In the genomic region with DNA sequence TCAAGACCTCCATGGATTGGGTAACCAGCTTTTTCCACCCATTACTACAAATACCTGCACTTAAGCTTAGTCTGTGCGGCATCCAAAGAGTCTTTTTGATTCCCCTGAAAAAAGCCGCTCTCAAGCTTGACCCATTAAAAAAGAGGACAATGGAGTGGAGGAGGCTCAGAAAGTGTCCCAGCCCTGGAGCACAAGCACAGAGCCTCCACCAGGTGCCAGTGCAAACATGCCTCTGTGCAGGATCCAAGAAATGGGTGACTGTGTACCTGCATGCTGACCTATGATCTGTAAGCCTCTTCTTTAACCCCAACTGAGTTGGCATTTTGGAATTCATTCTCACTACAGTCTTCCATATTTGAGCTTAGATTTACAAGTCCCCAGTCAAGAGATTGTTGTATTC, we compare ENCODE assay signal across 16 cellular contexts.
A peak's percentile ranks its signal among the peaks of the same experiment; 100 is the strongest.
DNase-seq lines count a peak whose midpoint lies in the region; TF ChIP-seq lines count a peak whose summit lies in the region.
"Had no signal": no experiment of that assay in that cellular context is flagged by ENCODE, and none has a peak within 500 bp of the region (broad histone marks: within the 10 kb centered on the region; RNA-seq: fewer than 3 reads in every experiment).

No MANE protein-coding gene starts in this region.

- peak; percentile 9 for DNase-seq in activated CD4-positive, alpha-beta T cell treated with anti-CD3 and anti-CD28 coated beads for 48 hours
- DNase-seq in activated CD4-positive, alpha-beta T cell treated with anti-CD3 and anti-CD28 coated beads, Interleukin-2, amount 50 U/mL, for 48 hours = no peak
- DNase-seq in BE2C = no peak
- peak; percentile 1 for DNase-seq in GM12865 (ENCODE audit: low read depth)
- no peak for DNase-seq in choroid plexus epithelial cell (ENCODE audit: low read depth)
- DNase-seq in colonic mucosa = no peak
- DNase-seq in activated CD4-positive, CD25-positive, alpha-beta regulatory T cell treated with anti-CD3 and anti-CD28 coated beads, Interleukin-2, amount 50 U/mL, for 72 hours = no peak
- no peak for DNase-seq in ureter (ENCODE audit: low spot score)
- DNase-seq: KBM-7, NCI-H1417 treated with DMSO at 0.1 percent for 48 hours, NCI-H2029 treated with DMSO at 0.1 percent for 48 hours, NCI-H2171 treated with DMSO at 0.1 percent for 48 hours, NCI-H446 treated with DMSO at 0.1 percent for 48 hours, RPMI8226, SIG-M5 had no signal

- H3K4me3 ChIP-seq in BE2C (ENCODE audit: low read depth, low read length) (no peak overlapping the region), GM12865 (ENCODE audit: low read depth, low read length) (no peak overlapping the region), choroid plexus epithelial cell (ENCODE audit: low read depth, low read length) (no peak overlapping the region), colonic mucosa (no peak overlapping the region)
- H3K4me3 ChIP-seq: BLaER1 had no signal

- H3K4me1 ChIP-seq in BE2C (peaks cover 8% of the 10 kb centered on the region; the same call in 1 of the 2 replicates), colonic mucosa (no peaks in the 10 kb centered on the region)
- H3K4me1 ChIP-seq: BLaER1 had no signal

- TF ChIP-seq CTCF in BE2C (IDR thresholded peaks at IDR 0.05; ENCODE audit: low read depth, low read length) = 0 out of 2 replicates have a peak, but pooled peaks have one; percentile 5
- no peak for TF ChIP-seq CTCF in GM12865 (IDR thresholded peaks at IDR 0.05; ENCODE audit: insufficient read depth, low read depth, low read length, missing control alignments)
- peak; percentile 3 for TF ChIP-seq CTCF in choroid plexus epithelial cell (conservative IDR thresholded peaks at IDR 0.05; ENCODE audit: low read depth, low read length)
- TF ChIP-seq CTCF in colonic mucosa (IDR thresholded peaks at IDR 0.05) = no peak

- H3K36me3 ChIP-seq in BE2C (no peaks in the 10 kb centered on the region), colonic mucosa (no peaks in the 10 kb centered on the region)
- H3K36me3 ChIP-seq: BLaER1 had no signal

- H3K9ac ChIP-seq in colonic mucosa (ENCODE audit: low read depth in 2 of 2, low read length in 2 of 2) = no peak overlapping the region
- H3K9ac ChIP-seq: BLaER1 had no signal

- H3K27me3 ChIP-seq in BE2C (no peaks in the 10 kb centered on the region), colonic mucosa (no peaks in the 10 kb centered on the region)
- H3K27me3 ChIP-seq: BLaER1 had no signal

- no peak overlapping the region for H3K27ac ChIP-seq in colonic mucosa
- H3K27ac ChIP-seq: BLaER1 had no signal

- H3K9me3 ChIP-seq in BE2C (no peaks in the 10 kb centered on the region), colonic mucosa (no peaks in the 10 kb centered on the region)
- H3K9me3 ChIP-seq: BLaER1 had no signal

- intact Hi-C loops in colonic mucosa (cut with DNase I) = no loop called here

Comparison
In these comparisons a context has a peak if more than half of its experiments do, and no peak if none do; other contexts are left out.
1. DNase-seq: peak in activated CD4-positive, alpha-beta T cell treated with anti-CD3 and anti-CD28 coated beads for 48 hours (single experiment) and GM12865 (single experiment); none in activated CD4-positive, alpha-beta T cell treated with anti-CD3 and anti-CD28 coated beads, Interleukin-2, amount 50 U/mL, for 48 hours (0 of 2), BE2C (single experiment), choroid plexus epithelial cell (single experiment), colonic mucosa (single experiment), activated CD4-positive, CD25-positive, alpha-beta regulatory T cell treated with anti-CD3 and anti-CD28 coated beads, Interleukin-2, amount 50 U/mL, for 72 hours (single experiment) and ureter (single experiment).
2. CTCF ChIP-seq: peak in BE2C (single experiment) and choroid plexus epithelial cell (single experiment); none in GM12865 (single experiment) and colonic mucosa (single experiment).